In the genomic region with DNA sequence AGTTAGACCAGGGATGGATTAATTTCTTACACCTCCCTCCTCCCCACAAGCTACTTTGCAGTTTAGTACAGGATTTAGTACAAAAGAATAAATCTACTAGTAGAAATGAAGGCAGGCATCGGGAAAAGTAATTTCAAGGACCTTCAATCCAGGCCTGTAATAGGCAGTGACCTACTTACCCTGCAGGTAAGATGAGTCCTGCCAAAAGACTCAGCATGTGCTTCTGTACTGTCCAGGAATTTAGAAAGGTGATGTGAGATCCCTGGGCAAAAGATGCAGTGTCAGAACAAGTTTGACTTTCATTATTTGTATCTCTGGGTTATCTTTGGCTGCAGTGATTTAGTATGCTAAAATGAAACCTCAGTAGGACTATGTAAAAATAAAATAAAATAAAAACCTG, we compare ENCODE assay signal across 7 cellular contexts.
"Had no signal": no experiment of that assay in that cellular context is flagged by ENCODE, and none has a peak within 500 bp of the region (broad histone marks: within the 10 kb centered on the region; RNA-seq: fewer than 3 reads in every experiment).

No MANE protein-coding gene starts in this region.

- H3K4me3 Mint-ChIP-seq: IgD-negative memory B cell had no signal

- H3K27me3 Mint-ChIP-seq: IgD-negative memory B cell had no signal

- DNase-seq: IMR-90, KBM-7, KG1 had no signal

- H3K27ac Mint-ChIP-seq: IgD-negative memory B cell had no signal

- FAIRE-seq: HepG2, HTR-8/SVneo, K562 had no signal
